Comparison of ENCODE assay signal across 7 cellular contexts in genomic region chr7:102478314-102479206, GRCh38. TPM values are rescaled to one million over a fixed set of nuclear protein-coding genes. Genes with fewer than 3 reads are reported as not detected.
DNase-seq lines count a peak whose midpoint lies in the region; ATAC-seq, FAIRE-seq and TF ChIP-seq lines count a peak whose summit lies in the region.
"Not testable (repeated sequence)": the region's sequence is repeated elsewhere in the genome, so short reads cannot be mapped to it uniquely, and the experiment has no call there.

POLR2J (minus strand) TSS chr7:102478922; CDS start chr7:102478860, 62 bp downstream.

- peak; percentile 38 for DNase-seq in NCI-H226
- DNase-seq in activated CD8-positive, alpha-beta memory T cell treated with anti-CD3 and anti-CD28 coated beads for 48 hours (ENCODE audit: low read depth in 2 of 3, low spot score in 2 of 3) = peak; percentile 88 to 100 (median 98)
- DNase-seq in dermis microvascular lymphatic vessel endothelial cell (ENCODE audit: low read depth in 2 of 2) = peak; percentile 41 to 88
- DNase-seq in HepG2 (ENCODE audit: low spot score) = peak; percentile 72
- DNase-seq in stimulated activated CD4-positive, alpha-beta T cell treated with anti-CD3 and anti-CD28 coated beads, Interleukin-12 subunit alpha, Interleukin-12 subunit beta, amount 100 ng/mL, for 4 hours = peak; percentile 83

- H3K79me2 ChIP-seq in HepG2 (ENCODE audit: insufficient read depth, low read length) = not testable (repeated sequence)

- peak; percentile 42 for TF ChIP-seq CTCF in HepG2 (CRISPR knock-in tag; IDR thresholded peaks at IDR 0.05)

- intact Hi-C loops in HepG2 (cut with micrococcal nuclease; ENCODE audit: unreplicated experiment) = not testable (repeated sequence)

- not testable (repeated sequence) for TF ChIP-seq RAD21 in HepG2 (CRISPR knock-in tag; IDR thresholded peaks at IDR 0.05)

- FAIRE-seq in HepG2 (lab: Jason Lieb, UNC) = not testable (repeated sequence)

- not testable (repeated sequence) for H3K9me3 ChIP-seq in HepG2 (ENCODE audit: low read length)

- ATAC-seq in GM18861 (IDR thresholded peaks at IDR 0.05; ENCODE audit: unreplicated experiment) (peak; percentile 80), HG02852 (IDR thresholded peaks at IDR 0.05; ENCODE audit: unreplicated experiment) (peak; percentile 89), HepG2 (peak; percentile 87)

- not testable (repeated sequence) for H4K20me1 ChIP-seq in HepG2 (ENCODE audit: insufficient read depth, low read length)

- TF ChIP-seq POLR2A in HepG2 (IDR thresholded peaks at IDR 0.05; ENCODE audit: insufficient read depth in 1 of 2, low read depth in 2 of 2, low read length in 2 of 2) = peak; percentile 28 to 38; a peak in 1 of 4 replicates

- H3K9ac ChIP-seq in HepG2 (ENCODE audit: insufficient read depth, low read depth, low read length) = not testable (repeated sequence)

- in situ Hi-C loops in HepG2 (cut with HindIII; ENCODE audit: extremely low pct_ligation_motif_present, low pct_unique_long_range_greater_than_20kb) = not testable (repeated sequence)

- TF ChIP-seq EP300 in HepG2 (IDR thresholded peaks at IDR 0.05; ENCODE audit: low read depth in 2 of 2, low read length in 2 of 2); HepG2 (CRISPR knock-in tag; IDR thresholded peaks at IDR 0.05; ENCODE audit: borderline replicate concordance): not testable (repeated sequence)

- not testable (repeated sequence) for H3K4me2 ChIP-seq in HepG2 (ENCODE audit: low read depth, low read length)

- WGBS in HepG2 (ENCODE audit: low lambda C conversion rate) = 3% methylated on average over 6 of the region's 72 CpGs

- not testable (repeated sequence) for H3K36me3 ChIP-seq in HepG2 (replicated peaks in 1 of 2; ENCODE audit: control insufficient read depth in 1 of 2, insufficient read depth in 2 of 2, low read length in 2 of 2)

- H3K4me3 ChIP-seq in HepG2 (replicated peaks in 1 of 3; ENCODE audit: insufficient read depth in 1 of 3, low read depth in 2 of 3, low read length in 3 of 3) = peak within 1 kb of the TSS in 2 of 3 experiments; percentile 46 to 53; a peak in 4 of 6 replicates

- H3K27me3 ChIP-seq in HepG2 (ENCODE audit: control insufficient read depth in 1 of 2, insufficient read depth in 2 of 2, low read length in 2 of 2) = not testable (repeated sequence)

- CTCF ChIA-PET in HepG2 (lab: Yijun Ruan, JAX; ENCODE audit: low intra/inter-chr PET ratio, low total read pairs) = not testable (repeated sequence)

- POLR2A ChIA-PET in HepG2 (lab: Yijun Ruan, JAX) = not testable (repeated sequence)

- H3K4me1 ChIP-seq in HepG2 (ENCODE audit: insufficient read depth, low read length) = not testable (repeated sequence)

- BruUV-seq in HepG2 (replicated peaks; lab: Mats Ljungman, UMichigan) = TSS peak; percentile 81

- H3K27ac ChIP-seq in HepG2 (ENCODE audit: extremely low read length, insufficient read depth, low read length) = not testable (repeated sequence)

- not testable (repeated sequence) for H2AFZ ChIP-seq in HepG2 (ENCODE audit: low read length)

TF ChIP-seq in HepG2, 621 proteins besides CTCF, POLR2A, EP300 and RAD21 (continues in another document):
- TF ChIP-seq HDAC2 (CRISPR knock-in tag; IDR thresholded peaks at IDR 0.05) = peak; percentile 31; the same call in 1 of the 2 replicates
- peak; percentile 45; the same call in 1 of the 2 replicates for TF ChIP-seq HOXA3 (CRISPR knock-in tag; IDR thresholded peaks at IDR 0.05)
- 0 out of 2 replicates have a peak, but pooled peaks have one; percentile 46 for TF ChIP-seq IKZF5 (CRISPR knock-in tag; IDR thresholded peaks at IDR 0.05)
- peak; percentile 88 for TF ChIP-seq THAP11 (CRISPR knock-in tag; IDR thresholded peaks at IDR 0.05)
- TF ChIP-seq TAF1 (CRISPR knock-in tag; IDR thresholded peaks at IDR 0.05) = peak; percentile 57; the same call in 1 of the 2 replicates
- TF ChIP-seq TFDP1 (CRISPR knock-in tag; IDR thresholded peaks at IDR 0.05; ENCODE audit: borderline replicate concordance) = peak; percentile 23; the same call in 1 of the 2 replicates
- peak; percentile 41; the same call in 1 of the 2 replicates for TF ChIP-seq MIXL1 (CRISPR knock-in tag; IDR thresholded peaks at IDR 0.05)
- TF ChIP-seq FOXA3 (CRISPR knock-in tag; IDR thresholded peaks at IDR 0.05) = 0 out of 2 replicates have a peak, but pooled peaks have one; percentile 23
- 0 out of 2 replicates have a peak, but pooled peaks have one; percentile 13 for TF ChIP-seq ZNF687 (CRISPR knock-in tag; IDR thresholded peaks at IDR 0.05)

RNA-seq across cellular contexts. Expression of gene POLR2J, which starts in this region (rescaled TPM):
- 26.2 and 32.1 TPM in 2 replicates for total RNA-seq in dermis microvascular lymphatic vessel endothelial cell
- 35.2 and 41.2 TPM in 2 replicates for total RNA-seq in HepG2 (2016; rRNA removed; fragmentation: Illumina TruSeq; extraction: Trizol)
- 119 and 146 TPM in 2 replicates for total RNA-seq in HepG2 (2016; cell fraction: cytosol; rRNA removed; fragmentation: Illumina TruSeq; extraction: Trizol; ENCODE audit: low read depth)
- 35.0 and 41.9 TPM in 2 replicates for total RNA-seq in HepG2 (2016; cell fraction: insoluble cytoplasmic fraction; rRNA removed; fragmentation: Illumina TruSeq; extraction: Trizol)
- 82.2 and 106 TPM in 2 replicates for total RNA-seq in HepG2 (2016; cell fraction: membrane; rRNA removed; fragmentation: Illumina TruSeq; extraction: Trizol)
- 40.9 and 44.1 TPM in 2 replicates for total RNA-seq in HepG2 (2016; cell fraction: nucleus; rRNA removed; fragmentation: Illumina TruSeq; extraction: Trizol)
- 62.1 and 71.4 TPM in 2 replicates for polyA plus RNA-seq in HepG2 (2011; rRNA removed)
- polyA plus RNA-seq in HepG2 (2011; cell fraction: cytosol; rRNA removed) = 81.1 and 104 TPM in 2 replicates
- 40.7 and 50.5 TPM in 2 replicates for polyA plus RNA-seq in HepG2 (2011; cell fraction: nucleus; rRNA removed)
- polyA plus RNA-seq in HepG2 (2012) = 30.4 and 45.2 TPM in 2 replicates
- polyA plus RNA-seq in HepG2 (2016; cell fraction: cytosol; fragmentation: Illumina TruSeq; extraction: Trizol; ENCODE audit: low read depth) = 314 and 406 TPM in 2 replicates
- polyA plus RNA-seq in HepG2 (2016; cell fraction: insoluble cytoplasmic fraction; fragmentation: Illumina TruSeq; extraction: Trizol; ENCODE audit: low read depth) = 70.0 and 80.5 TPM in 2 replicates
- 181 and 221 TPM in 2 replicates for polyA plus RNA-seq in HepG2 (2016; cell fraction: membrane; fragmentation: Illumina TruSeq; extraction: Trizol; ENCODE audit: low read depth)
- 46.8 and 47.8 TPM in 2 replicates for polyA plus RNA-seq in HepG2 (2016; cell fraction: nucleus; fragmentation: Illumina TruSeq; extraction: Trizol; ENCODE audit: insufficient read depth, low read depth)
- 35.3 and 37.3 TPM in 2 replicates for polyA minus RNA-seq in HepG2 (2011; rRNA and poly(A)+ RNA removed; ENCODE audit: low replicate concordance)
- 6.2 and 9.8 TPM in 2 replicates for polyA minus RNA-seq in HepG2 (2011; cell fraction: cytosol; rRNA and poly(A)+ RNA removed)
- polyA minus RNA-seq in HepG2 (2011; cell fraction: nucleus; rRNA and poly(A)+ RNA removed) = 81.7 and 112 TPM in 2 replicates

Comparison
In these comparisons a context has a peak if more than half of its experiments do, and no peak if none do; other contexts are left out.
1. DNase-seq: peak in every context shown above with its lines; median percentile 98 in activated CD8-positive, alpha-beta memory T cell treated with anti-CD3 and anti-CD28 coated beads for 48 hours; 83 in stimulated activated CD4-positive, alpha-beta T cell treated with anti-CD3 and anti-CD28 coated beads, Interleukin-12 subunit alpha, Interleukin-12 subunit beta, amount 100 ng/mL, for 4 hours; 72 in HepG2; 64 in dermis microvascular lymphatic vessel endothelial cell; 38 in NCI-H226.